11 cellular contexts compared by ENCODE assay signal in the genomic region with DNA sequence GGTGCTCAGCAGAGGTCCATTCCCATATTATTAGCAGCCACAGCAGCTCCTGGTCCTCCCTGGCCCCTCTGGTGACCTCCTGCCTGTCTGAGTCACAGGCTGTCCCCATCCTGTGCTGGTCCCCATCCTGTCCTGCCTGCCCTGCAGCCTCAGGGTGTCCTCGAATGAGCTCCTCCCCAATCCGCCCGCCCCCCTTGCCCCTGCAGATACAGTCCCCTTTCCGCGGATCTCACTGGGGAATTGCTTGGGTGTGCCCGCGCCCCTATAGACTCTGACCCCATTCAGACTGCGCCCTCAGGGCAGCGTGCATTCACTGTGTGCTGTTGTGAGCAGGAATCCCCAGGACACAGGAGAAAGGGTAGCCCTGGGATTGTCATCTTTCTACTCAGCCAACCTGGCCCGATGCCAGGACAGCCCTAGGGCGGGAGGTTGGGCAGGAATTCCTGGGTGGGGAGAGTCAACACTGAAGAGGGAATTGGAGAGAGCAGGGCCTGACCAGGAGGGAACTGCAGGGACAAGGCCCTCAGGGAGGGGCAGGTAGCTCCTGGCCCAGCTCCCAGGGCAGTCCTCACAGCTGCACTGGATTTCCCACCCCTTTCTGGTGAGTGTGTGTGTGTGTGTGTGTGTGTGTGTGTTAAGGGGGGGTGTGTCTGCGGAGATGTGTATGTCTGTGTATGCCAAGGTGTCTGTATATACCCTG. TPM values are rescaled to one million over a fixed set of nuclear protein-coding genes. Genes with fewer than 3 reads are reported as not detected.
DNase-seq lines count a peak whose midpoint lies in the region; ATAC-seq, FAIRE-seq and TF ChIP-seq lines count a peak whose summit lies in the region.
"Had no signal": no experiment of that assay in that cellular context is flagged by ENCODE, and none has a peak within 500 bp of the region (broad histone marks: within the 10 kb centered on the region; RNA-seq: fewer than 3 reads in every experiment).

No MANE protein-coding gene starts in this region.

- H3K9me3 ChIP-seq in endothelial cell of umbilical vein (replicated peaks; ENCODE audit: control insufficient read depth, insufficient read depth, low read length) (no peaks in the 10 kb centered on the region), trophoblast cell (ENCODE audit: insufficient read depth, low read depth, low read length) (peaks cover 8% of the 10 kb centered on the region)

- no peak overlapping the region for H3K23ac ChIP-seq in trophoblast cell (ENCODE audit: low read length)

- H3K36me3 ChIP-seq in endothelial cell of umbilical vein (ENCODE audit: control insufficient read depth in 2 of 2, extremely low read depth in 1 of 2, insufficient read depth in 2 of 2, low read length in 2 of 2) (no peaks in the 10 kb centered on the region), trophoblast cell (ENCODE audit: control insufficient read depth in 1 of 2, insufficient read depth in 2 of 2, low read length in 2 of 2) (no peaks in the 10 kb centered on the region)

- H2BK5ac ChIP-seq in trophoblast cell (ENCODE audit: low read depth, low read length, poor library complexity): no peak overlapping the region

- H3K27ac ChIP-seq in endothelial cell of umbilical vein (ENCODE audit: insufficient read depth, low read depth, low read length) (no peak overlapping the region), trophoblast cell (ENCODE audit: low read depth, low read length) (no peak overlapping the region)

- intact Hi-C loops in endothelial cell of umbilical vein (cut with micrococcal nuclease): no loop called here
- intact Hi-C loops in activated CD4-positive, alpha-beta T cell treated with anti-CD3 and anti-CD28 coated beads, Interleukin-2, amount 10 ng/mL, durations not matched to agents 24 days and 14 days (cut with micrococcal nuclease): no loop called here

- H4K20me1 ChIP-seq in endothelial cell of umbilical vein (replicated peaks; ENCODE audit: control insufficient read depth, extremely low read depth, insufficient read depth, low read length): no peaks in the 10 kb centered on the region

- no peak overlapping the region for H3K14ac ChIP-seq in trophoblast cell (ENCODE audit: low read length)

- no peak overlapping the region for H2AK5ac ChIP-seq in trophoblast cell (ENCODE audit: low read length)

- H3K9me1 ChIP-seq in endothelial cell of umbilical vein (replicated peaks; ENCODE audit: control insufficient read depth, extremely low read depth, insufficient read depth, low read length): no peaks in the 10 kb centered on the region

- no peak overlapping the region for H3K27ac Mint-ChIP-seq in activated CD4-positive, alpha-beta T cell treated with anti-CD3 and anti-CD28 coated beads, Interleukin-2, amount 10 ng/mL, durations not matched to agents 24 days and 14 days
- H3K27ac Mint-ChIP-seq: activated T-helper 2 cell treated with anti-CD3 and anti-CD28 coated beads, Interferon-gamma antibody, Interleukin-2, Interleukin-4, amounts not matched to agents 10 μg/mL and 5 μg/mL and 100 μg/mL, durations not matched to agents 14 hours and 24 hours and 36 hours had no signal

- no peak overlapping the region for H3K4me3 Mint-ChIP-seq in activated CD4-positive, alpha-beta T cell treated with anti-CD3 and anti-CD28 coated beads, Interleukin-2, amount 10 ng/mL, durations not matched to agents 24 days and 14 days

- H3K4ac ChIP-seq in trophoblast cell (ENCODE audit: low read depth, low read length): no peak overlapping the region

- ATAC-seq in GM21825 (IDR thresholded peaks at IDR 0.05; ENCODE audit: unreplicated experiment): no peak

- no peaks in the 10 kb centered on the region for H3K36me3 Mint-ChIP-seq in activated CD4-positive, alpha-beta T cell treated with anti-CD3 and anti-CD28 coated beads, Interleukin-2, amount 10 ng/mL, durations not matched to agents 24 days and 14 days (ENCODE audit: low read depth)

- dilution Hi-C loops in endothelial cell of umbilical vein (cut with MboI; ENCODE audit: extremely low pct_ligation_motif_present, low sequenced_read_pairs): no loop called here

- H3K4me2 ChIP-seq in endothelial cell of umbilical vein (ENCODE audit: insufficient read depth, low read length) (no peak overlapping the region), trophoblast cell (ENCODE audit: low read length) (peak overlapping the region; percentile 10)

- no peak overlapping the region for H4K12ac ChIP-seq in trophoblast cell (ENCODE audit: low read depth, low read length)

- TF ChIP-seq POLR2A in H54 (IDR thresholded peaks at IDR 0.05; ENCODE audit: low read depth, low read length): no peak
- TF ChIP-seq POLR2A in endothelial cell of umbilical vein (IDR thresholded peaks at IDR 0.05; ENCODE audit: low read depth, low read length): no peak

- H3K9ac ChIP-seq in endothelial cell of umbilical vein (replicated peaks; ENCODE audit: extremely low read depth, insufficient read depth, low read length) (no peak overlapping the region), trophoblast cell (ENCODE audit: low read length) (no peak overlapping the region)

- no CpG with 5 or more reads among the region's 12 CpGs for WGBS in trophoblast cell (ENCODE audit: extremely low coverage, insufficient coverage, insufficient read length)

- no peak overlapping the region for H4K8ac ChIP-seq in trophoblast cell (ENCODE audit: low read depth, low read length)

- FAIRE-seq in H54 (lab: Jason Lieb, UNC) (no peak), endothelial cell of umbilical vein (lab: Jason Lieb, UNC) (no peak)
- FAIRE-seq: GM12892 had no signal

- H2AFZ ChIP-seq in endothelial cell of umbilical vein (ENCODE audit: low read depth, low read length): no peak overlapping the region
- no peak overlapping the region for H2AFZ ChIP-seq in trophoblast cell (ENCODE audit: insufficient read depth, low read length, poor library complexity)

- CTCF ChIA-PET in endothelial cell of umbilical vein (lab: Charles Lee): interaction anchor here (0.7 to 1.5 kb wide), 5 partner anchors 8 to 650 kb away, joined by 3 to 4 read pairs (median 3); no protein-coding TSS in a partner anchor

- TF ChIP-seq CTCF in endothelial cell of umbilical vein (IDR thresholded peaks at IDR 0.05; ENCODE audit: extremely low read depth in 1 of 2, insufficient read depth in 1 of 2, low read depth in 1 of 2, low read length in 2 of 2): no peak

- DNase-seq in H54 (ENCODE audit: insufficient read length, low spot score) (peak; percentile 86), NCI-H510A treated with DMSO at 0.1 percent for 48 hours (lab: John Stamatoyannopoulos, UW) (peak; percentile 82), endothelial cell of umbilical vein (ENCODE audit: low read depth, low spot score) (peak; percentile 9), trophoblast cell (peak; percentile 99 to 100), HUDEP-2 (lab: John Stamatoyannopoulos, UW; ENCODE audit: unreplicated experiment in 76 of 76) (no peak)
- no peak for DNase-seq in activated CD4-positive, alpha-beta T cell treated with anti-CD3 and anti-CD28 coated beads, Interleukin-2, amount 10 ng/mL, durations not matched to agents 24 days and 14 days
- DNase-seq in stimulated activated CD4-positive, alpha-beta T cell treated with anti-CD3 and anti-CD28 coated beads, Interleukin-1b, Interleukin-23, amount 100 ng/mL, for 48 hours: no peak

- BruUV-seq in endothelial cell of umbilical vein (replicated peaks; lab: Mats Ljungman, UMichigan): no TSS peak

- H3K79me2 ChIP-seq in endothelial cell of umbilical vein (ENCODE audit: control insufficient read depth, insufficient read depth, low read length) (no peaks in the 10 kb centered on the region), trophoblast cell (ENCODE audit: control insufficient read depth, insufficient read depth, low read length, poor library complexity) (no peaks in the 10 kb centered on the region)

- H2BK120ac ChIP-seq in trophoblast cell (ENCODE audit: insufficient read depth, low read length, poor library complexity): no peak overlapping the region

- peaks cover 2% of the 10 kb centered on the region for H3K4me1 Mint-ChIP-seq in activated CD4-positive, alpha-beta T cell treated with anti-CD3 and anti-CD28 coated beads, Interleukin-2, amount 10 ng/mL, durations not matched to agents 24 days and 14 days

- no peaks in the 10 kb centered on the region for H3K79me1 ChIP-seq in trophoblast cell (ENCODE audit: low read length)

- H3K18ac ChIP-seq in trophoblast cell (ENCODE audit: low read length): no peak overlapping the region

- H3K27me3 ChIP-seq in endothelial cell of umbilical vein (ENCODE audit: control insufficient read depth in 2 of 2, insufficient read depth in 2 of 2, low read length in 2 of 2) (peaks cover 0 to 6% of the 10 kb centered on the region in 2 experiments), trophoblast cell (ENCODE audit: insufficient read depth, low read length) (no peaks in the 10 kb centered on the region)

- H3K27me3 Mint-ChIP-seq in activated CD4-positive, alpha-beta T cell treated with anti-CD3 and anti-CD28 coated beads, Interleukin-2, amount 10 ng/mL, durations not matched to agents 24 days and 14 days: peaks cover 2% of the 10 kb centered on the region

- POLR2A ChIA-PET in endothelial cell of umbilical vein (lab: Charles Lee): no interaction called here

- H3K9me3 Mint-ChIP-seq in activated CD4-positive, alpha-beta T cell treated with anti-CD3 and anti-CD28 coated beads, Interleukin-2, amount 10 ng/mL, durations not matched to agents 24 days and 14 days: peaks cover 11% of the 10 kb centered on the region

- H4K91ac ChIP-seq in trophoblast cell (ENCODE audit: low read depth, low read length): no peak overlapping the region

- H3K4me1 ChIP-seq in endothelial cell of umbilical vein (ENCODE audit: control insufficient read depth, extremely low read depth, insufficient read depth, low read length) (peaks cover 5% of the 10 kb centered on the region), trophoblast cell (ENCODE audit: control insufficient read depth in 1 of 2, insufficient read depth in 2 of 2, low read length in 2 of 2) (peaks cover 21% of the 10 kb centered on the region in 2 experiments)

- no peak overlapping the region for H3K4me3 ChIP-seq in endothelial cell of umbilical vein (replicated peaks in 1 of 3; ENCODE audit: insufficient read depth in 1 of 3, low read depth in 1 of 3, low read length in 3 of 3)
- H3K4me3 ChIP-seq in trophoblast cell (ENCODE audit: low read depth, low read length): no peak overlapping the region

- H2BK12ac ChIP-seq in trophoblast cell (ENCODE audit: low read length): no peak overlapping the region

RNA-seq across cellular contexts. Expression of a gene that starts 1.1 kb away (rescaled TPM):
- not detected in 2 replicates for total RNA-seq in endothelial cell of umbilical vein
- polyA plus RNA-seq in endothelial cell of umbilical vein: not detected in 2 replicates
- polyA plus RNA-seq in endothelial cell of umbilical vein (2011; cell fraction: cytosol; rRNA removed): not detected in 2 replicates
- not detected in 2 replicates for polyA plus RNA-seq in endothelial cell of umbilical vein (2011; cell fraction: nucleus; rRNA removed)
- polyA plus RNA-seq in endothelial cell of umbilical vein (2012): not detected in 2 replicates
- polyA minus RNA-seq in endothelial cell of umbilical vein: not detected in 2 replicates
- not detected for polyA minus RNA-seq in endothelial cell of umbilical vein (2011; cell fraction: cytosol; rRNA and poly(A)+ RNA removed)
- not detected in 2 replicates for polyA minus RNA-seq in endothelial cell of umbilical vein (2011; cell fraction: nucleus; rRNA and poly(A)+ RNA removed)
- polyA plus RNA-seq in trophoblast cell (2013): 0.82 and 1.6 TPM in 2 replicates
- total RNA-seq in activated CD4-positive, alpha-beta T cell treated with anti-CD3 and anti-CD28 coated beads, Interleukin-2, amount 10 ng/mL, durations not matched to agents 24 days and 14 days: not detected in 2 replicates
- total RNA-seq: activated T-helper 2 cell treated with anti-CD3 and anti-CD28 coated beads, Interferon-gamma antibody, Interleukin-2, Interleukin-4, amounts not matched to agents 10 μg/mL and 5 μg/mL and 100 μg/mL, durations not matched to agents 14 hours and 24 hours and 36 hours; mononuclear cell had no signal

RNA-seq across cellular contexts. Expression of a gene that starts 12.5 kb away (rescaled TPM):
- total RNA-seq in endothelial cell of umbilical vein: not detected in 2 replicates
- polyA plus RNA-seq in endothelial cell of umbilical vein: not detected in 2 replicates
- not detected in 2 replicates for polyA plus RNA-seq in endothelial cell of umbilical vein (2011; cell fraction: cytosol; rRNA removed)
- polyA plus RNA-seq in endothelial cell of umbilical vein (2011; cell fraction: nucleus; rRNA removed): not detected in 2 replicates
- not detected in 2 replicates for polyA plus RNA-seq in endothelial cell of umbilical vein (2012)
- not detected in 2 replicates for polyA minus RNA-seq in endothelial cell of umbilical vein
- not detected for polyA minus RNA-seq in endothelial cell of umbilical vein (2011; cell fraction: cytosol; rRNA and poly(A)+ RNA removed)
- not detected in 2 replicates for polyA minus RNA-seq in endothelial cell of umbilical vein (2011; cell fraction: nucleus; rRNA and poly(A)+ RNA removed)
- polyA plus RNA-seq in trophoblast cell (2013): not detected in 2 replicates
- total RNA-seq in activated CD4-positive, alpha-beta T cell treated with anti-CD3 and anti-CD28 coated beads, Interleukin-2, amount 10 ng/mL, durations not matched to agents 24 days and 14 days: not detected in 2 replicates
- total RNA-seq: activated T-helper 2 cell treated with anti-CD3 and anti-CD28 coated beads, Interferon-gamma antibody, Interleukin-2, Interleukin-4, amounts not matched to agents 10 μg/mL and 5 μg/mL and 100 μg/mL, durations not matched to agents 14 hours and 24 hours and 36 hours; mononuclear cell had no signal

Comparison
In these comparisons a context has a peak if more than half of its experiments do, and no peak if none do; other contexts are left out.
1. DNase-seq: peak in H54 (single experiment), NCI-H510A treated with DMSO at 0.1 percent for 48 hours (single experiment), endothelial cell of umbilical vein (single experiment) and trophoblast cell (2 of 2); none in activated CD4-positive, alpha-beta T cell treated with anti-CD3 and anti-CD28 coated beads, Interleukin-2, amount 10 ng/mL, durations not matched to agents 24 days and 14 days (single experiment), stimulated activated CD4-positive, alpha-beta T cell treated with anti-CD3 and anti-CD28 coated beads, Interleukin-1b, Interleukin-23, amount 100 ng/mL, for 48 hours (single experiment) and HUDEP-2 (0 of 76).